ENCODE assay signal across 39 cellular contexts in the genomic region with DNA sequence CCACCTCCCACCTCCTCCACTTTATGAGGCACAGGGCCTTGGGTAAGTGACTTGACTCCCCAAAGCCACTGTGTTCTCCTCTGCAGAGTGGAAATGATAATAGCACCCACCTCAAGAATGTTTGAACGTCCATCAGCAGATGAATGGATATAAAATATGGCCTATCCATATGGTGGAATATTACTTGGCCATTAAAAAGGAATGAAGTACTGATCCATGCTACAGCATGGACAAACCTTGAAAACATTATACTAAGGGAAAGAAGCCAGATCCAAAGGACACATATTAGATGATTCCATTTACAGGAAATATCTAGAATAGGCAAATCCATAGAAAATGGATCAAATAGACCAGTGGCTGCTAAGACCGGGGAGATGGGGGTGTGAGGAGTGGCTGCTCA. TPM values are rescaled to one million over a fixed set of nuclear protein-coding genes. Genes with fewer than 3 reads are reported as not detected.
"Had no signal": no experiment of that assay in that cellular context is flagged by ENCODE, and none has a peak within 500 bp of the region (broad histone marks: within the 10 kb centered on the region; RNA-seq: fewer than 3 reads in every experiment).

No MANE protein-coding gene starts in this region.

- H3K27me3 Mint-ChIP-seq: activated naive CD8-positive, alpha-beta T cell; activated T-helper 17 cell treated with anti-CD3 and anti-CD28 coated beads, Interleukin-2, amount 50 U/mL, for 72 hours had no signal

- FAIRE-seq: astrocyte had no signal

- H3K4me3 ChIP-seq: adrenal gland, ascending aorta, body of pancreas, breast epithelium, cardiac muscle cell had no signal

- H3K27ac ChIP-seq: adrenal gland, ascending aorta, body of pancreas, brain microvascular endothelial cell, breast epithelium, cardiac muscle cell had no signal

- DNase-seq: activated effector memory CD4-positive, alpha-beta T cell treated with anti-CD3 and anti-CD28 coated beads, Interleukin-2, amount 50 U/mL, for 16 hours; activated effector memory CD4-positive, alpha-beta T cell treated with Interleukin-2 at 50 U/mL for 16 hours; activated gamma-delta T cell; activated gamma-delta T cell treated with Interleukin-2 at 50 U/mL for 16 hours; activated naive CD4-positive, alpha-beta T cell; activated naive CD4-positive, alpha-beta T cell treated with anti-CD3 and anti-CD28 coated beads for 36 hours; activated naive CD4-positive, alpha-beta T cell treated with anti-CD3 and anti-CD28 coated beads, Interleukin-2, amount 10 ng/mL, durations not matched to agents 7 days and 5 days; activated naive CD4-positive, alpha-beta T cell treated with anti-CD3 and anti-CD28 coated beads, Interleukin-2, amount 50 U/mL, for 16 hours; activated naive CD4-positive, alpha-beta T cell treated with Interleukin-2 at 50 U/mL for 16 hours; activated naive CD8-positive, alpha-beta T cell treated with anti-CD3 and anti-CD28 coated beads for 36 hours; activated naive CD8-positive, alpha-beta T cell treated with anti-CD3 and anti-CD28 coated beads, Interleukin-2, amount 10 ng/mL, durations not matched to agents 7 days and 5 days; activated naive CD8-positive, alpha-beta T cell treated with anti-CD3 and anti-CD28 coated beads, Interleukin-2, amount 50 U/mL, for 24 hours; activated T-cell treated with anti-CD3 and anti-CD28 coated beads, Interleukin-2, amount 50 U/mL, for 4 hours; activated T-cell treated with anti-CD3 and anti-CD28 coated beads, Interleukin-2, amount 50 U/mL, for 48 hours; activated T-cell treated with anti-CD3 and anti-CD28 coated beads, Interleukin-2, amount 50 U/mL, for 72 hours; adrenal gland; amniotic stem cell; amygdala; anterior cingulate cortex; body of pancreas; brain microvascular endothelial cell; caudate nucleus; central memory CD4-positive, alpha-beta T cell; cerebellar nuclear complex had no signal

- H3K36me3 Mint-ChIP-seq: activated naive CD4-positive, alpha-beta T cell treated with anti-CD3 and anti-CD28 coated beads, Interleukin-2, amount 10 ng/mL, durations not matched to agents 7 days and 5 days; activated naive CD4-positive, alpha-beta T cell treated with anti-CD3 and anti-CD28 coated beads, Interleukin-2, amount 50 U/mL, for 24 hours; activated naive CD4-positive, alpha-beta T cell treated with anti-CD3 and anti-CD28 coated beads, Interleukin-2, amount 50 U/mL, for 72 hours; activated naive CD8-positive, alpha-beta T cell; activated naive CD8-positive, alpha-beta T cell treated with anti-CD3 and anti-CD28 coated beads for 36 hours; activated naive CD8-positive, alpha-beta T cell treated with anti-CD3 and anti-CD28 coated beads, Interleukin-2, amount 10 ng/mL, durations not matched to agents 7 days and 5 days; brain had no signal

- H3K36me3 ChIP-seq: adrenal gland, ascending aorta, brain microvascular endothelial cell, breast epithelium, cardiac muscle cell had no signal

- H3K27me3 ChIP-seq: brain microvascular endothelial cell, cardiac muscle cell had no signal

- H3K4me3 Mint-ChIP-seq: activated naive CD4-positive, alpha-beta T cell treated with anti-CD3 and anti-CD28 coated beads for 36 hours; activated naive CD4-positive, alpha-beta T cell treated with anti-CD3 and anti-CD28 coated beads, Interleukin-2, amount 10 ng/mL, durations not matched to agents 7 days and 5 days; activated naive CD4-positive, alpha-beta T cell treated with anti-CD3 and anti-CD28 coated beads, Interleukin-2, amount 50 U/mL, for 24 hours; activated naive CD8-positive, alpha-beta T cell; activated naive CD8-positive, alpha-beta T cell treated with anti-CD3 and anti-CD28 coated beads for 36 hours; activated naive CD8-positive, alpha-beta T cell treated with anti-CD3 and anti-CD28 coated beads, Interleukin-2, amount 10 ng/mL, durations not matched to agents 7 days and 5 days; activated naive CD8-positive, alpha-beta T cell treated with anti-CD3 and anti-CD28 coated beads, Interleukin-2, amount 50 U/mL, for 24 hours; activated T-cell treated with anti-CD3 and anti-CD28 coated beads, Interleukin-2, amount 50 U/mL, for 4 hours; activated T-cell treated with anti-CD3 and anti-CD28 coated beads, Interleukin-2, amount 50 U/mL, for 72 hours; activated T-helper 1 cell treated with anti-CD3 and anti-CD28 coated beads, Interleukin-12 subunit alpha, Interleukin-12 subunit beta, Interleukin-2, Interleukin-4 antibody, amounts not matched to agents 30 ng/mL and 10 ng/mL and 1 ng/mL, durations not matched to agents 14 hours and 24 hours and 36 hours; activated T-helper 17 cell treated with anti-CD3 and anti-CD28 coated beads, Interleukin-2, amount 50 U/mL, for 72 hours; brain; central memory CD8-positive, alpha-beta T cell had no signal

- H3K27ac Mint-ChIP-seq: activated naive CD4-positive, alpha-beta T cell treated with anti-CD3 and anti-CD28 coated beads for 36 hours; activated naive CD4-positive, alpha-beta T cell treated with anti-CD3 and anti-CD28 coated beads, Interleukin-2, amount 10 ng/mL, durations not matched to agents 7 days and 5 days; activated naive CD4-positive, alpha-beta T cell treated with anti-CD3 and anti-CD28 coated beads, Interleukin-2, amount 50 U/mL, for 24 hours; activated naive CD4-positive, alpha-beta T cell treated with anti-CD3 and anti-CD28 coated beads, Interleukin-2, amount 50 U/mL, for 72 hours; activated naive CD8-positive, alpha-beta T cell; activated naive CD8-positive, alpha-beta T cell treated with anti-CD3 and anti-CD28 coated beads for 36 hours; activated naive CD8-positive, alpha-beta T cell treated with anti-CD3 and anti-CD28 coated beads, Interleukin-2, amount 10 ng/mL, durations not matched to agents 7 days and 5 days; activated naive CD8-positive, alpha-beta T cell treated with anti-CD3 and anti-CD28 coated beads, Interleukin-2, amount 50 U/mL, for 24 hours; activated T-cell treated with anti-CD3 and anti-CD28 coated beads, Interleukin-2, amount 50 U/mL, for 72 hours; activated T-helper 1 cell treated with anti-CD3 and anti-CD28 coated beads, Interleukin-12 subunit alpha, Interleukin-12 subunit beta, Interleukin-2, Interleukin-4 antibody, amounts not matched to agents 30 ng/mL and 10 ng/mL and 1 ng/mL, durations not matched to agents 14 hours and 24 hours and 36 hours; activated T-helper 17 cell treated with anti-CD3 and anti-CD28 coated beads, Interleukin-2, amount 50 U/mL, for 72 hours; activated T-helper 2 cell treated with anti-CD3 and anti-CD28 coated beads, Interferon-gamma antibody, Interleukin-2, Interleukin-4, amounts not matched to agents 10 μg/mL and 5 μg/mL and 100 μg/mL, durations not matched to agents 14 hours and 24 hours and 36 hours; brain had no signal

- H3K9me3 Mint-ChIP-seq: activated naive CD4-positive, alpha-beta T cell treated with anti-CD3 and anti-CD28 coated beads for 36 hours; activated naive CD4-positive, alpha-beta T cell treated with anti-CD3 and anti-CD28 coated beads, Interleukin-2, amount 10 ng/mL, durations not matched to agents 7 days and 5 days; activated naive CD4-positive, alpha-beta T cell treated with anti-CD3 and anti-CD28 coated beads, Interleukin-2, amount 50 U/mL, for 24 hours; activated naive CD4-positive, alpha-beta T cell treated with anti-CD3 and anti-CD28 coated beads, Interleukin-2, amount 50 U/mL, for 72 hours; activated naive CD8-positive, alpha-beta T cell treated with anti-CD3 and anti-CD28 coated beads for 36 hours; activated naive CD8-positive, alpha-beta T cell treated with anti-CD3 and anti-CD28 coated beads, Interleukin-2, amount 10 ng/mL, durations not matched to agents 7 days and 5 days; activated naive CD8-positive, alpha-beta T cell treated with anti-CD3 and anti-CD28 coated beads, Interleukin-2, amount 50 U/mL, for 24 hours; activated T-cell treated with anti-CD3 and anti-CD28 coated beads, Interleukin-2, amount 50 U/mL, for 4 hours; activated T-cell treated with anti-CD3 and anti-CD28 coated beads, Interleukin-2, amount 50 U/mL, for 72 hours; activated T-helper 1 cell treated with anti-CD3 and anti-CD28 coated beads, Interleukin-12 subunit alpha, Interleukin-12 subunit beta, Interleukin-2, Interleukin-4 antibody, amounts not matched to agents 30 ng/mL and 10 ng/mL and 1 ng/mL, durations not matched to agents 14 hours and 24 hours and 36 hours; activated T-helper 17 cell treated with anti-CD3 and anti-CD28 coated beads, Interleukin-2, amount 50 U/mL, for 72 hours; activated T-helper 2 cell treated with anti-CD3 and anti-CD28 coated beads, Interferon-gamma antibody, Interleukin-2, Interleukin-4, amounts not matched to agents 10 μg/mL and 5 μg/mL and 100 μg/mL, durations not matched to agents 14 hours and 24 hours and 36 hours; brain; central memory CD8-positive, alpha-beta T cell had no signal

- H3K4me1 Mint-ChIP-seq: activated naive CD4-positive, alpha-beta T cell treated with anti-CD3 and anti-CD28 coated beads, Interleukin-2, amount 10 ng/mL, durations not matched to agents 7 days and 5 days; activated naive CD4-positive, alpha-beta T cell treated with anti-CD3 and anti-CD28 coated beads, Interleukin-2, amount 50 U/mL, for 24 hours; activated naive CD8-positive, alpha-beta T cell treated with anti-CD3 and anti-CD28 coated beads for 36 hours; activated naive CD8-positive, alpha-beta T cell treated with anti-CD3 and anti-CD28 coated beads, Interleukin-2, amount 50 U/mL, for 24 hours; activated T-helper 17 cell treated with anti-CD3 and anti-CD28 coated beads, Interleukin-2, amount 50 U/mL, for 72 hours; central memory CD8-positive, alpha-beta T cell had no signal

- H3K9me3 ChIP-seq: adrenal gland, ascending aorta, body of pancreas, breast epithelium had no signal

- H3K4me1 ChIP-seq: adrenal gland, ascending aorta, body of pancreas, breast epithelium had no signal

- ATAC-seq: activated naive CD4-positive, alpha-beta T cell treated with anti-CD3 and anti-CD28 coated beads, Interleukin-2, amount 50 U/mL, for 72 hours; activated naive CD8-positive, alpha-beta T cell treated with anti-CD3 and anti-CD28 coated beads, Interleukin-2, amount 50 U/mL, for 24 hours; activated T-cell treated with anti-CD3 and anti-CD28 coated beads, Interleukin-2, amount 50 U/mL, for 4 hours; activated T-cell treated with anti-CD3 and anti-CD28 coated beads, Interleukin-2, amount 50 U/mL, for 72 hours; activated T-helper 17 cell treated with anti-CD3 and anti-CD28 coated beads, Interleukin-2, amount 50 U/mL, for 72 hours; body of pancreas had no signal

RNA-seq across cellular contexts. Expression of a gene that starts 50.2 kb away (rescaled TPM):
- total RNA-seq: activated naive CD4-positive, alpha-beta T cell treated with anti-CD3 and anti-CD28 coated beads for 36 hours; activated naive CD4-positive, alpha-beta T cell treated with anti-CD3 and anti-CD28 coated beads, Interleukin-2, amount 50 U/mL, for 72 hours; activated naive CD8-positive, alpha-beta T cell treated with anti-CD3 and anti-CD28 coated beads for 36 hours; activated naive CD8-positive, alpha-beta T cell treated with anti-CD3 and anti-CD28 coated beads, Interleukin-2, amount 10 ng/mL, durations not matched to agents 7 days and 5 days; activated T-cell treated with anti-CD3 and anti-CD28 coated beads, Interleukin-2, amount 50 U/mL, for 4 hours; activated T-cell treated with anti-CD3 and anti-CD28 coated beads, Interleukin-2, amount 50 U/mL, for 72 hours; activated T-helper 1 cell treated with anti-CD3 and anti-CD28 coated beads, Interleukin-12 subunit alpha, Interleukin-12 subunit beta, Interleukin-2, Interleukin-4 antibody, amounts not matched to agents 30 ng/mL and 10 ng/mL and 1 ng/mL, durations not matched to agents 14 hours and 24 hours and 36 hours; activated T-helper 17 cell treated with anti-CD3 and anti-CD28 coated beads, Interleukin-2, amount 50 U/mL, for 72 hours; activated T-helper 2 cell treated with anti-CD3 and anti-CD28 coated beads, Interferon-gamma antibody, Interleukin-2, Interleukin-4, amounts not matched to agents 10 μg/mL and 5 μg/mL and 100 μg/mL, durations not matched to agents 14 hours and 24 hours and 36 hours; adrenal gland; aorta; ascending aorta; body of pancreas; breast epithelium; bronchial epithelial cell had no signal
- polyA plus RNA-seq: adipose tissue, adrenal gland had no signal
